Comparison of ENCODE assay signal across 10 cellular contexts in the genomic region with DNA sequence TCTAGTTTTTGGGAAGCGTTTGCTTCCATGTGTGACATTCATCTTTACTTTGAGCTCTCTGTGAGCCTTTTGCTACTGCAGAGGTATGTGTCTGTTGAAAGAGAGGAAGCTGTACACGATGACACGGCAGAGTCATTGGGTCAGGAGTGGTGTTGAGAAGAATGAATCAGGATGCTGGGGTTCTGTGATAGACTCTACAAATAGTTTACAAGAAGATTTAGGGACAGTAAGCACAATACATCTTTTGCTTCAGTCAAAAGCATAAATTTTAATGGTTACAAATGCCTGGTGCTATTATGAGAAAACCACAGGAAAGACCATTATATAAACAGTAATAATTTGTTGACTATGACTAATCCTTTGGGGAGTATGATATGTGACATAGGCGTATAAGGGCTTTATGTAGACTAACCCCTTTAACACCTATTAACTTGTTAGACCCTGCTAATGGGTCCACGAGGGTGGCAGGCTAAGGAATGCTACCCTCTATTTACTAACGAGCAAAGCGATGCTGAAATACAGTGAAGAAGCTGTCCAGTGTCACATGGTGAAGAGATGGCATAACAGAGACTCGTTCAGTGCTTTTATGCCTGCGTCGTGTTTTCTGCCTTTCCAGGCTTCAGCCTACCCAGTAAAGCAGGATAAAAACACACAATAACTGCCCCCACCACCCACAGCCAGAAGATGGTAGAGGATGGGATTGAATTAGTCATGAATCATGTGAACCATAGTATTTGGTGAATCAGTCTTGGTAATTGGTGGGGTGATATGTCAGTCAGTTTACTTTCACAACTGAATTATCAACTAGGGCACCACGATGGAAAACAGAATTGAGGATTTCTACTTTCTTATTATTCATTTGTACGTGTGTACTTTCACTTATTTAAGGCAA.
DNase-seq lines count a peak whose midpoint lies in the region; ATAC-seq lines count a peak whose summit lies in the region.
"Had no signal": no experiment of that assay in that cellular context is flagged by ENCODE, and none has a peak within 500 bp of the region (broad histone marks: within the 10 kb centered on the region; RNA-seq: fewer than 3 reads in every experiment).

No MANE protein-coding gene starts in this region.

- ATAC-seq in GM19351 (IDR thresholded peaks at IDR 0.05; ENCODE audit: unreplicated experiment) = no peak
- no peak for ATAC-seq in HG02798 (IDR thresholded peaks at IDR 0.05; ENCODE audit: poor library complexity, unreplicated experiment)

- WGBS in esophagus, 2 donors = 77 to 78% methylated on average over 12 of the region's 12 CpGs

- no peak overlapping the region for H3K4me3 ChIP-seq in esophagus (ENCODE audit: low read depth in 1 of 2, low read length in 2 of 2)

- H3K27ac ChIP-seq in esophagus (ENCODE audit: low read depth in 2 of 2, low read length in 1 of 2) = peak overlapping the region; percentile 23 to 67

- H3K9me3 ChIP-seq in esophagus (ENCODE audit: control insufficient read depth in 2 of 2, insufficient read depth in 1 of 2, low read depth in 1 of 2, low read length in 1 of 2) = no peaks in the 10 kb centered on the region

- H3K27me3 ChIP-seq in esophagus (ENCODE audit: control insufficient read depth in 1 of 2, insufficient read depth in 2 of 2, low read length in 2 of 2) = no peaks in the 10 kb centered on the region

- H3K36me3 ChIP-seq in esophagus (ENCODE audit: control insufficient read depth in 2 of 2, insufficient read depth in 2 of 2, low read length in 1 of 2) = peaks cover 0 to 2% of the 10 kb centered on the region in 2 donors

- DNase-seq in COLO829 (ENCODE audit: low spot score) (peak; percentile 87), NOMO-1 treated with DMSO at 0.1 percent for 48 hours (lab: John Stamatoyannopoulos, UW; ENCODE audit: unreplicated experiment) (peak; percentile 79), pons (ENCODE audit: low spot score) (peak; percentile 79), NCI-H446 (lab: John Stamatoyannopoulos, UW) (no peak), NCI-H187 treated with DMSO at 0.1 percent for 48 hours (lab: John Stamatoyannopoulos, UW) (no peak)
- DNase-seq: effector CD8-positive, alpha-beta T cell; posterior cingulate gyrus had no signal

- H3K4me1 ChIP-seq in esophagus (ENCODE audit: control insufficient read depth in 2 of 2, insufficient read depth in 2 of 2, low read length in 1 of 2) = peaks cover 0 to 4% of the 10 kb centered on the region in 2 donors

Comparison
In these comparisons a context has a peak if more than half of its experiments do, and no peak if none do; other contexts are left out.
1. DNase-seq: peak in COLO829 (single experiment), NOMO-1 treated with DMSO at 0.1 percent for 48 hours (single experiment) and pons (single experiment); none in NCI-H446 (0 of 2) and NCI-H187 treated with DMSO at 0.1 percent for 48 hours (single experiment).